In the genomic region with DNA sequence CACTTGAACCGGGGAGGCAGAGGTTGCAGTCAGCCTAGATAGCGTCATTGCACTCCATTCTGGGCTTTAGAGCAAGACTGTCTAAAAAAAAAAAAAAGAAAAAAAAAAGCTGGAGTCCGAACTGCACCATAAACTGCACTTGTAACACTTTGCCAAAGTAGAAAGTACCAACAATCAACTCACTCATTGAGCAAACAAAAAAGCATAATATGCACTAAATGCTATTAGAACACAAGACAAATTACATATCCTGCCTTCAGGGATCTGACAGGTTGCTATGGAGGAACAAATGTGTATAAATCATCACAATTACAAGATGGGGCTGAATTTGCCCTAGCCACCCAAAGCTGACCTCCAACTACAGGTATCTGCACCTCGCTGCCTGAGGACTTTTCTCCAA, we compare ENCODE assay signal across 24 cellular contexts.
"Had no signal": no experiment of that assay in that cellular context is flagged by ENCODE, and none has a peak within 500 bp of the region (broad histone marks: within the 10 kb centered on the region; RNA-seq: fewer than 3 reads in every experiment).

No MANE protein-coding gene starts in this region.

- H3K27ac Mint-ChIP-seq: activated CD4-positive, alpha-beta memory T cell treated with anti-CD3 and anti-CD28 coated beads for 36 hours; activated CD4-positive, alpha-beta T cell treated with anti-CD3 and anti-CD28 coated beads, Interleukin-2, amount 10 ng/mL, durations not matched to agents 7 days and 5 days; activated naive CD4-positive, alpha-beta T cell treated with anti-CD3 and anti-CD28 coated beads for 36 hours; activated naive CD8-positive, alpha-beta T cell; activated T-helper 17 cell treated with anti-CD3 and anti-CD28 coated beads, Interleukin-2, amount 50 U/mL, for 72 hours had no signal

- H3K27me3 Mint-ChIP-seq: activated CD4-positive, alpha-beta memory T cell treated with anti-CD3 and anti-CD28 coated beads for 36 hours; activated CD4-positive, alpha-beta T cell treated with anti-CD3 and anti-CD28 coated beads, Interleukin-2, amount 10 ng/mL, durations not matched to agents 7 days and 5 days; activated naive CD8-positive, alpha-beta T cell; activated T-helper 17 cell treated with anti-CD3 and anti-CD28 coated beads, Interleukin-2, amount 50 U/mL, for 72 hours had no signal

- H3K4me3 ChIP-seq: cardiac muscle cell, K562, Peyer's patch, SJSA1 had no signal

- H3K4me3 Mint-ChIP-seq: activated CD4-positive, alpha-beta memory T cell treated with anti-CD3 and anti-CD28 coated beads for 36 hours; activated CD4-positive, alpha-beta T cell treated with anti-CD3 and anti-CD28 coated beads, Interleukin-2, amount 10 ng/mL, durations not matched to agents 7 days and 5 days; activated naive CD4-positive, alpha-beta T cell treated with anti-CD3 and anti-CD28 coated beads for 36 hours; activated naive CD8-positive, alpha-beta T cell; activated T-helper 17 cell treated with anti-CD3 and anti-CD28 coated beads, Interleukin-2, amount 50 U/mL, for 72 hours had no signal

- H3K27ac ChIP-seq: brain microvascular endothelial cell, cardiac muscle cell, Peyer's patch, RWPE1, SJSA1 had no signal

- H3K9me3 Mint-ChIP-seq: activated CD4-positive, alpha-beta memory T cell treated with anti-CD3 and anti-CD28 coated beads for 36 hours; activated CD4-positive, alpha-beta T cell treated with anti-CD3 and anti-CD28 coated beads, Interleukin-2, amount 10 ng/mL, durations not matched to agents 7 days and 5 days; activated naive CD4-positive, alpha-beta T cell treated with anti-CD3 and anti-CD28 coated beads for 36 hours; activated T-helper 17 cell treated with anti-CD3 and anti-CD28 coated beads, Interleukin-2, amount 50 U/mL, for 72 hours had no signal

- H3K27me3 ChIP-seq: brain microvascular endothelial cell, cardiac muscle cell, Peyer's patch, SJSA1 had no signal

- H3K36me3 ChIP-seq: brain microvascular endothelial cell, cardiac muscle cell, Peyer's patch had no signal

- H3K9me3 ChIP-seq: Peyer's patch, SJSA1 had no signal

- DNase-seq: activated CD4-positive, alpha-beta memory T cell treated with anti-CD3 and anti-CD28 coated beads for 36 hours; activated CD4-positive, alpha-beta T cell treated with anti-CD3 and anti-CD28 coated beads, Interleukin-2, amount 10 ng/mL, durations not matched to agents 7 days and 5 days; activated CD4-positive, CD25-positive, alpha-beta regulatory T cell; activated gamma-delta T cell; activated naive CD4-positive, alpha-beta T cell treated with anti-CD3 and anti-CD28 coated beads for 36 hours; activated T-cell treated with anti-CD3 and anti-CD28 coated beads for 4 hours; activated T-cell treated with anti-CD3 and anti-CD28 coated beads, Interleukin-2, amount 50 U/mL, for 48 hours; amygdala; brain microvascular endothelial cell; cerebellar nuclear complex; Karpas-422; NCI-H1092; NCI-H1694; NCI-H2029 treated with DMSO at 0.1 percent for 48 hours; NCI-H510A treated with DMSO at 0.1 percent for 48 hours; Peyer's patch; Right ventricle myocardium superior; T-helper 9 cell had no signal
